ENCODE assay signal across 2 cellular contexts in genomic region chr16:87685766-87686165, GRCh38.
TF ChIP-seq lines count a peak whose summit lies in the region.

No MANE protein-coding gene starts in this region.

TF ChIP-seq in HepG2, 621 proteins besides CTCF, POLR2A, EP300 and RAD21:
- no peak for TF ChIP-seq ZNF724P (CRISPR knock-in tag; IDR thresholded peaks at IDR 0.05; ENCODE audit: borderline replicate concordance)
- TF ChIP-seq EZH2 (conservative IDR thresholded peaks at IDR 0.05; ENCODE audit: low read depth, low read length), result peak; percentile 93

TF ChIP-seq in GM23338, 12 proteins besides CTCF, POLR2A, EP300 and RAD21:
- TF ChIP-seq ZNF114 (CRISPR knock-in tag; IDR thresholded peaks at IDR 0.05), result no peak
- TF ChIP-seq REST (IDR thresholded peaks at IDR 0.05; ENCODE audit: unreplicated experiment), result no peak
- TF ChIP-seq JUNB (IDR thresholded peaks at IDR 0.05; ENCODE audit: unreplicated experiment), result no peak
- no peak for TF ChIP-seq NANOG (IDR thresholded peaks at IDR 0.05; ENCODE audit: borderline replicate concordance)
- no peak for TF ChIP-seq CREB1 (CRISPR knock-in tag; IDR thresholded peaks at IDR 0.05; ENCODE audit: low read depth)
- TF ChIP-seq STAT1 (IDR thresholded peaks at IDR 0.05; ENCODE audit: unreplicated experiment), result no peak
- TF ChIP-seq ETS1 (IDR thresholded peaks at IDR 0.05), result no peak
- no peak for TF ChIP-seq ZNF331 (CRISPR knock-in tag; IDR thresholded peaks at IDR 0.05; ENCODE audit: low read depth)
- TF ChIP-seq EZH2phosphoT487 (IDR thresholded peaks at IDR 0.05; ENCODE audit: unreplicated experiment), result no peak
